Comparison of ENCODE assay signal across 10 cellular contexts in the genomic region with DNA sequence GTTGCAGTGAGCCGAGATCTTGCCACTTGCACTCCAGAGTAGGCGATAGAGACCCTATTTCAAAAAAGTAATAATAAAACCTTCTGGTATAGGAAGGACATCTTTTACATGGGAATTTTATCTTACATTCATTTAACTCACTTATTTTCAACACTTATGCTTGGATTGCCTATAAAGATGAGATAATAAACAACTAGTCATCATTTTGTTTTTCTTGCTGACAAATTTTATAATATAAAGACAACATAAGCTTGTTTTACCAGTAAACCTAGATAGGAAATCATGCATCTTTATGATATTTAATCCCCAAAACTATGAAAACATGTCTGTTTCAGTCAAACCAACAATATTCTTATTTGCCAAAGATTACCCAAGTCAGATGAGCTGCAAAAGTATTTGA.
"Had no signal": no experiment of that assay in that cellular context is flagged by ENCODE, and none has a peak within 500 bp of the region (broad histone marks: within the 10 kb centered on the region; RNA-seq: fewer than 3 reads in every experiment).

No MANE protein-coding gene starts in this region.

- ATAC-seq: HCT116 had no signal

- DNase-seq: GM23248, GOT3, H7, HFFc6, IMR-90, KBM-7 had no signal

- H3K9ac ChIP-seq: GM23248, KMS-11 had no signal

- H3K36me3 ChIP-seq: HAP-1 had no signal

- H3K4me2 ChIP-seq: KMS-11 had no signal

- H3K27ac ChIP-seq: GM23248, HL-60, KMS-11 had no signal

- H3K4me1 ChIP-seq: HAP-1 had no signal

- H2AFZ ChIP-seq: GM23248 had no signal

- H3K4me3 ChIP-seq: GM23248, HAP-1 had no signal

- H3K9me3 ChIP-seq: HAP-1 had no signal
